In genomic region chr16:20313741-20314140, GRCh38 we compare ENCODE assay signal across 31 cellular contexts. TPM values are rescaled to one million over a fixed set of nuclear protein-coding genes. Genes with fewer than 3 reads are reported as not detected.
DNase-seq lines count a peak whose midpoint lies in the region; ATAC-seq and TF ChIP-seq lines count a peak whose summit lies in the region.
"Had no signal": no experiment of that assay in that cellular context is flagged by ENCODE, and none has a peak within 500 bp of the region (broad histone marks: within the 10 kb centered on the region; RNA-seq: fewer than 3 reads in every experiment).

No MANE protein-coding gene starts in this region.

- CTCF ChIA-PET in HEK293T (lab: Yijun Ruan, JAX) = interaction anchor here (0.6 kb wide), 1 partner anchor 414 kb away, joined by 4 read pairs; no protein-coding TSS in a partner anchor

- no peak for ATAC-seq in body of pancreas
- ATAC-seq: A549; CD8-positive, alpha-beta T cell had no signal

- no peaks in the 10 kb centered on the region for H3K9me3 ChIP-seq in body of pancreas
- H3K9me3 ChIP-seq: A549; BE2C; BLaER1; BLaER1 treated with 17β-estradiol and CSF1 and Interleukin-3, amounts not matched to agents 10 nM and 100 nM; Caco-2 had no signal

- H3K4me3 ChIP-seq in body of pancreas = no peak overlapping the region
- H3K4me3 ChIP-seq: A549; BLaER1; BLaER1 treated with 17β-estradiol and CSF1 and Interleukin-3, amounts not matched to agents 10 nM and 100 nM had no signal

- peaks cover 13% of the 10 kb centered on the region for H3K4me1 ChIP-seq in body of pancreas
- H3K4me1 ChIP-seq: A549; BE2C; BLaER1; BLaER1 treated with 17β-estradiol and CSF1 and Interleukin-3, amounts not matched to agents 10 nM and 100 nM; Caco-2 had no signal

- DNase-seq in body of pancreas (peak; percentile 37 to 62 (median 50)), HEK293T (ENCODE audit: extremely low spot score) (no peak)
- DNase-seq: 8988T; ACHN; AML-193; BE2C; C1 segment of cervical spinal cord; Caco-2; Calu3; CD4-positive, alpha-beta memory T cell; CD4-positive, alpha-beta T cell; CD4-positive, CD25-positive, alpha-beta regulatory T cell; CD8-positive, alpha-beta memory T cell; CD8-positive, alpha-beta T cell; COR-L47; DMS 273 treated with DMSO at 0.1 percent for 48 hours; DMS153; DMS53; DMS79; DMS79 treated with DMSO at 0.1 percent for 48 hours; DND-41; EL had no signal

- TF ChIP-seq POLR2A in body of pancreas (IDR thresholded peaks at IDR 0.05) = no peak

- intact Hi-C loops in body of pancreas (cut with DNase I) = no loop called here

- peak overlapping the region in 2 of 4 donors; percentile 26 to 56 for H3K27ac ChIP-seq in body of pancreas
- H3K27ac ChIP-seq: 22Rv1; A549; BLaER1; BLaER1 treated with 17β-estradiol and CSF1 and Interleukin-3, amounts not matched to agents 10 nM and 100 nM; C4-2B had no signal

- POLR2A ChIA-PET in HEK293T (lab: Yijun Ruan, JAX) = no interaction called here

- no peaks in the 10 kb centered on the region for H3K27me3 ChIP-seq in body of pancreas
- H3K27me3 ChIP-seq: BE2C; BLaER1; BLaER1 treated with 17β-estradiol and CSF1 and Interleukin-3, amounts not matched to agents 10 nM and 100 nM had no signal

- no peak for TF ChIP-seq CTCF in body of pancreas (IDR thresholded peaks at IDR 0.05)

- WGBS in body of pancreas, 2 donors = 54 to 66% methylated on average over 3 of the region's 3 CpGs

- H3K36me3 ChIP-seq in body of pancreas (replicated peaks in 1 of 2; ENCODE audit: insufficient read depth in 1 of 2, low read depth in 2 of 2) = peaks cover 18 to 22% of the 10 kb centered on the region in 2 donors
- H3K36me3 ChIP-seq: BE2C; BLaER1; BLaER1 treated with 17β-estradiol and CSF1 and Interleukin-3, amounts not matched to agents 10 nM and 100 nM had no signal

TF ChIP-seq in HEK293T, 16 proteins besides CTCF, POLR2A, EP300 and RAD21:
- TF ChIP-seq, protein P1, sequence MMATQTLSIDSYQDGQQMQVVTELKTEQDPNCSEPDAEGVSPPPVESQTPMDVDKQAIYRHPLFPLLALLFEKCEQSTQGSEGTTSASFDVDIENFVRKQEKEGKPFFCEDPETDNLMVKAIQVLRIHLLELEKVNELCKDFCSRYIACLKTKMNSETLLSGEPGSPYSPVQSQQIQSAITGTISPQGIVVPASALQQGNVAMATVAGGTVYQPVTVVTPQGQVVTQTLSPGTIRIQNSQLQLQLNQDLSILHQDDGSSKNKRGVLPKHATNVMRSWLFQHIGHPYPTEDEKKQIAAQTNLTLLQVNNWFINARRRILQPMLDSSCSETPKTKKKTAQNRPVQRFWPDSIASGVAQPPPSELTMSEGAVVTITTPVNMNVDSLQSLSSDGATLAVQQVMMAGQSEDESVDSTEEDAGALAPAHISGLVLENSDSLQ (IDR thresholded peaks at IDR 0.05) = no peak
- TF ChIP-seq SP1 (IDR thresholded peaks at IDR 0.05) (no peak), ZNF384 (IDR thresholded peaks at IDR 0.05) (no peak), L3MBTL2 (conservative IDR thresholded peaks at IDR 0.05) (no peak), FOXM1 (IDR thresholded peaks at IDR 0.05; ENCODE audit: borderline replicate concordance) (no peak), NFRKB (IDR thresholded peaks at IDR 0.05) (no peak), ELF4 (IDR thresholded peaks at IDR 0.05) (no peak)

RNA-seq across cellular contexts. Expression of gene GP2, which starts 13.6 kb away (rescaled TPM):
- over 10,000 TPM; 12,053 to 14,662 TPM for total RNA-seq in body of pancreas
- total RNA-seq: A172; A673; B cell; Caco-2; Calu3; CD4-positive, alpha-beta memory T cell; CD4-positive, alpha-beta T cell; CD4-positive, CD25-positive, alpha-beta regulatory T cell; CD8-positive, alpha-beta memory T cell; CD8-positive, alpha-beta T cell; Daoy had no signal

RNA-seq across cellular contexts. Expression of gene UMOD, which starts 38.8 kb away (rescaled TPM):
- 10 to 100 TPM; 12.7 to 31.3 TPM for total RNA-seq in body of pancreas
- total RNA-seq: A172; A673; B cell; Caco-2; Calu3; CD4-positive, alpha-beta memory T cell; CD4-positive, alpha-beta T cell; CD4-positive, CD25-positive, alpha-beta regulatory T cell; CD8-positive, alpha-beta memory T cell; CD8-positive, alpha-beta T cell; Daoy had no signal
